ENCODE assay signal across 1 cellular context in genomic region chr12:108665608-108666202, GRCh38.
TF ChIP-seq lines count a peak whose summit lies in the region.

No MANE protein-coding gene starts in this region.

TF ChIP-seq in GM12878, 131 proteins besides CTCF, POLR2A, EP300 and RAD21 (continued from another document):
- TF ChIP-seq LARP7 (IDR thresholded peaks at IDR 0.05): no peak
- no peak for TF ChIP-seq IRF5 (IDR thresholded peaks at IDR 0.05; ENCODE audit: borderline replicate concordance)
- no peak for TF ChIP-seq ZNF24 (IDR thresholded peaks at IDR 0.05)
- no peak for TF ChIP-seq MLLT1 (IDR thresholded peaks at IDR 0.05)
- no peak for TF ChIP-seq MYC (IDR thresholded peaks at IDR 0.05; ENCODE audit: insufficient read depth, insufficient read length, insufficient replicate concordance, low read length, severe bottlenecking)
- TF ChIP-seq SMAD5 (IDR thresholded peaks at IDR 0.05; ENCODE audit: low read depth): no peak
- TF ChIP-seq HDGF (IDR thresholded peaks at IDR 0.05): no peak
- no peak for TF ChIP-seq STAT3 (IDR thresholded peaks at IDR 0.05; ENCODE audit: low read depth, low read length)
- TF ChIP-seq BCL11A (IDR thresholded peaks at IDR 0.05; ENCODE audit: low read depth, low read length): no peak
TF ChIP-seq in GM12878: peak in this region for 0.
